ENCODE assay signal across 8 cellular contexts in the genomic region with DNA sequence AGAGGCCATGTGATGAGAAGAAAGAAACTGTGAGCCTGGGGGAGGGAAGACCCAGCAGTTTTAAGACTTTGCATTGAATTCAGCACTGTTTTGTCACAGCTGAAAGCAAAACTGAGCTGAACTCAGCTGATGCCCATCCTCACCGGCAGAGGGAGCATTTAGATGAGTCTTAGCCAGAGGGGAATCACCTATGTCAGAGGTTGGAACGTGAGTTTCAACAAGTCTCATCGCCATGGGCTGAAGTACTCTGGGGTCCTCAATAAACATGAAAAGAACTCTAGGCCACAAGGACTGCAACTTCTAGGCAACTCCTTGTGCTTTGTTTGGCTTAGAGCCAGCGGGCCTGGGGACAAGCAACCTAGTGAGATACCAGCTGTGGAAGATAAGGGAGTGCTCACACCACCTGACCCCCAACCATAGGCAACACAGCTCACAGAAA.
DNase-seq lines count a peak whose midpoint lies in the region; ATAC-seq and TF ChIP-seq lines count a peak whose summit lies in the region.

No MANE protein-coding gene starts in this region.

- H3K9me3 ChIP-seq in BE2C (no peaks in the 10 kb centered on the region; the same call in 1 of the 2 replicates), esophagus muscularis mucosa (peaks cover 0 to 8% (median 3%) of the 10 kb centered on the region in 4 donors), neural progenitor cell (ENCODE audit: low read depth) (no peaks in the 10 kb centered on the region), thoracic aorta (no peaks in the 10 kb centered on the region)

- no peaks in the 10 kb centered on the region for H3K36me3 ChIP-seq in BE2C
- no peaks in the 10 kb centered on the region for H3K36me3 ChIP-seq in esophagus muscularis mucosa
- H3K36me3 ChIP-seq in neural progenitor cell, result no peaks in the 10 kb centered on the region
- no peaks in the 10 kb centered on the region for H3K36me3 ChIP-seq in thoracic aorta

- H3K9ac ChIP-seq in neural progenitor cell, result no peak overlapping the region

- H3K27ac ChIP-seq in esophagus muscularis mucosa (replicated peaks in 1 of 4) (no peak overlapping the region), neural progenitor cell (no peak overlapping the region), thoracic aorta (no peak overlapping the region)

- H3K4me1 ChIP-seq in BE2C, result no peaks in the 10 kb centered on the region; the same call in 1 of the 2 replicates
- peaks cover 0 to 5% (median 0%) of the 10 kb centered on the region in 4 donors for H3K4me1 ChIP-seq in esophagus muscularis mucosa
- H3K4me1 ChIP-seq in neural progenitor cell, result no peaks in the 10 kb centered on the region
- peaks cover 0 to 7% of the 10 kb centered on the region in 2 donors for H3K4me1 ChIP-seq in thoracic aorta (ENCODE audit: control insufficient read depth in 1 of 2, low read depth in 2 of 2)

- H3K9me3 Mint-ChIP-seq in neural progenitor cell, result peaks cover 12% of the 10 kb centered on the region

- TF ChIP-seq CTCF in BE2C (IDR thresholded peaks at IDR 0.05; ENCODE audit: low read depth, low read length) (peak; percentile 95), esophagus muscularis mucosa (IDR thresholded peaks at IDR 0.05) (peak; percentile 60 to 75 (median 62)), neural progenitor cell (IDR thresholded peaks at IDR 0.05) (peak; percentile 86), thoracic aorta (IDR thresholded peaks at IDR 0.05) (peak; percentile 72)

- ATAC-seq in GM19025 (IDR thresholded peaks at IDR 0.05; ENCODE audit: low read depth, unreplicated experiment), result peak; percentile 89
- peak; percentile 97 for ATAC-seq in HG03103 (IDR thresholded peaks at IDR 0.05; ENCODE audit: low read depth, unreplicated experiment)
- ATAC-seq in thoracic aorta (ENCODE audit: insufficient number of reproducible peaks, low FRiP score, low read depth), result no peak

- H3K4me3 Mint-ChIP-seq in neural progenitor cell, result no peak overlapping the region

- peak overlapping the region; percentile 98 for H2AFZ ChIP-seq in neural progenitor cell (replicated peaks)

- H3K4me2 ChIP-seq in neural progenitor cell, result no peak overlapping the region

- TF ChIP-seq POLR2A in esophagus muscularis mucosa (IDR thresholded peaks at IDR 0.05; ENCODE audit: low read depth), result no peak

- H3K79me2 ChIP-seq in neural progenitor cell (ENCODE audit: low read depth), result no peaks in the 10 kb centered on the region

- no peak for TF ChIP-seq EP300 in esophagus muscularis mucosa (IDR thresholded peaks at IDR 0.05)

- H3K27me3 ChIP-seq in BE2C, result no peaks in the 10 kb centered on the region
- no peaks in the 10 kb centered on the region for H3K27me3 ChIP-seq in esophagus muscularis mucosa
- no peaks in the 10 kb centered on the region for H3K27me3 ChIP-seq in neural progenitor cell
- no peaks in the 10 kb centered on the region for H3K27me3 ChIP-seq in thoracic aorta (replicated peaks; ENCODE audit: insufficient read depth)

- no peaks in the 10 kb centered on the region for H3F3A ChIP-seq in neural progenitor cell (ENCODE audit: low read depth)

- H3K4me3 ChIP-seq in BE2C (ENCODE audit: low read depth, low read length) (no peak overlapping the region), esophagus muscularis mucosa (no peak overlapping the region), neural progenitor cell (no peak overlapping the region), thoracic aorta (no peak overlapping the region)

- no peaks in the 10 kb centered on the region for H3K27me3 Mint-ChIP-seq in neural progenitor cell (ENCODE audit: insufficient read depth, low read depth)

- 36% methylated on average over 4 of the region's 4 CpGs for WGBS in esophagus muscularis mucosa

- H3K27ac Mint-ChIP-seq in neural progenitor cell, result peak overlapping the region; percentile 14

- no peaks in the 10 kb centered on the region for H4K20me1 ChIP-seq in neural progenitor cell (ENCODE audit: low read depth)

- peaks cover 2% of the 10 kb centered on the region for H3K36me3 Mint-ChIP-seq in neural progenitor cell

- DNase-seq in BE2C, result peak; percentile 59
- DNase-seq in NCI-H510A treated with DMSO at 0.1 percent for 48 hours (lab: John Stamatoyannopoulos, UW), result peak; percentile 82
- DNase-seq in activated CD8-positive, alpha-beta memory T cell treated with anti-CD3 and anti-CD28 coated beads for 1 hour (ENCODE audit: extremely low read depth in 1 of 2, low read depth in 1 of 2), result peak; percentile 2 to 19
- DNase-seq in esophagus muscularis mucosa (ENCODE audit: extremely low spot score), result no peak
- DNase-seq in neural progenitor cell (ENCODE audit: low spot score), result peak; percentile 77
- no peak for DNase-seq in thoracic aorta (ENCODE audit: low spot score)

- H3K4me1 Mint-ChIP-seq in neural progenitor cell, result no peaks in the 10 kb centered on the region

- intact Hi-C loops in esophagus muscularis mucosa (cut with DNase I), result loop anchor here (2.0 to 5.0 kb wide), 2 partner anchors 66 to 1510 kb away; no protein-coding TSS in a partner anchor

Comparison
In these comparisons a context has a peak if more than half of its experiments do, and no peak if none do; other contexts are left out.
1. DNase-seq: peak in BE2C (single experiment), NCI-H510A treated with DMSO at 0.1 percent for 48 hours (single experiment), activated CD8-positive, alpha-beta memory T cell treated with anti-CD3 and anti-CD28 coated beads for 1 hour (2 of 2) and neural progenitor cell (single experiment); none in esophagus muscularis mucosa (single experiment) and thoracic aorta (single experiment).
2. Peak in every context shown above with its lines, with median percentiles within 50 percentile points of each other: CTCF ChIP-seq.